In the genomic region with DNA sequence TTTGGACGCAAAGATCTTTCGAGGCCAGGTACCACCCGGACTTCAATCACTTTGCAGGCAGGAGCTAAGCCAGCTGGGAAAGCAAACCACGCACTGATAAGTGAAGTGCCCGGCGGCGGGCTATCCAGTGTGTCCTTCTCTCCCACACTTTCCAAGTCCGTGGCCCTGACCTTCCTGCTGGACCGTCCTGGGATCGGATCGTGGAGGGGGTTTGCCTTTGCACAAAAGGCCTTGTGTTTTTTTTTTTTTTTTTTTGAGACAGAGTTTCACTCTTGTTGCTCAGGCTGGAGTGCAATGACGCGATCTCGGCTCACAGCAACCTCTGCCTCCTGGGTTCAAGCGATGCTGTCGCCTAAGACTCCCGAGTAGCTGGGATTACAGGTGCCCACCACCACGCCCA, we compare ENCODE assay signal across 6 cellular contexts. TPM values are rescaled to one million over a fixed set of nuclear protein-coding genes. Genes with fewer than 3 reads are reported as not detected.
"Had no signal": no experiment of that assay in that cellular context is flagged by ENCODE, and none has a peak within 500 bp of the region (broad histone marks: within the 10 kb centered on the region; RNA-seq: fewer than 3 reads in every experiment).

No MANE protein-coding gene starts in this region.

RNA-seq across cellular contexts. Expression of a gene that starts 2.4 kb away (rescaled TPM):
- total RNA-seq: PC-3, SJCRH30 had no signal

RNA-seq across cellular contexts. Expression of a gene that starts 22.1 kb away (rescaled TPM):
- total RNA-seq: HT1080, SJCRH30 had no signal

RNA-seq across cellular contexts. Expression of a gene that starts 34.0 kb away (rescaled TPM):
- total RNA-seq: SJCRH30 had no signal

RNA-seq across cellular contexts. Expression of a gene that starts 54.0 kb away (rescaled TPM):
- total RNA-seq: K562, Peyer's patch, RPMI7951, SJCRH30 had no signal
